In the genomic region with DNA sequence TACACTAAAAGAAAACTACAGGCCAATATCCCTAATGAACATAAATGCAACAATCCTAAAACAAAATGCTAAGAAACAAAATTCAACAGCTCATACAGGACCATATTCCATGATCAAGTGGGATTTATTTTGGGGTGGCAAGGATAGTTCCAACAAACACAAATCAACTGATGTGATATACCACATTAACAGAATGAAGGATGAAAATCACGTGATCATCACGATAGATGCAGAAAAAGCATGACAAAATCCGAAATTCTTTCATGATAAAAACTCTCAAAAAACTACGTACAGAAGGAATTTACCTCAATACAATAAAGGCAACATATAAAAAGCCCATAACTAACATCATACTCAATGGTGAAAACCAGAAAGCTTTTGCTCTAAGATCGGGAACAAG, we compare ENCODE assay signal across 38 cellular contexts.
"Had no signal": no experiment of that assay in that cellular context is flagged by ENCODE, and none has a peak within 500 bp of the region (broad histone marks: within the 10 kb centered on the region; RNA-seq: fewer than 3 reads in every experiment).

No MANE protein-coding gene starts in this region.

- DNase-seq: activated CD4-positive, alpha-beta memory T cell treated with anti-CD3 and anti-CD28 coated beads for 36 hours; activated CD4-positive, alpha-beta T cell treated with anti-CD3 and anti-CD28 coated beads for 1 hour; activated CD4-positive, alpha-beta T cell treated with anti-CD3 and anti-CD28 coated beads for 36 hours; activated CD4-positive, alpha-beta T cell treated with anti-CD3 and anti-CD28 coated beads for 48 hours; activated CD4-positive, alpha-beta T cell treated with anti-CD3 and anti-CD28 coated beads, Interleukin-2, amount 10 ng/mL, durations not matched to agents 7 days and 5 days; activated CD4-positive, CD25-positive, alpha-beta regulatory T cell; activated CD8-positive, alpha-beta memory T cell treated with anti-CD3 and anti-CD28 coated beads, Interleukin-2, amount 50 U/mL, for 4 hours; activated CD8-positive, alpha-beta T cell treated with anti-CD3 and anti-CD28 coated beads for 36 hours; activated effector memory CD4-positive, alpha-beta T cell treated with anti-CD3 and anti-CD28 coated beads, Interleukin-2, amount 50 U/mL, for 16 hours; activated gamma-delta T cell treated with Interleukin-2 at 50 U/mL for 16 hours; activated naive CD4-positive, alpha-beta T cell; activated naive CD4-positive, alpha-beta T cell treated with anti-CD3 and anti-CD28 coated beads for 36 hours; activated naive CD4-positive, alpha-beta T cell treated with anti-CD3 and anti-CD28 coated beads, Interleukin-2, amount 50 U/mL, for 16 hours; activated naive CD8-positive, alpha-beta T cell treated with anti-CD3 and anti-CD28 coated beads for 36 hours; activated T-cell treated with anti-CD3 and anti-CD28 coated beads for 4 hours; activated T-cell treated with anti-CD3 and anti-CD28 coated beads, Interleukin-2, amount 50 U/mL, for 1 hour; activated T-cell treated with anti-CD3 and anti-CD28 coated beads, Interleukin-2, amount 50 U/mL, for 4 hours; activated T-cell treated with anti-CD3 and anti-CD28 coated beads, Interleukin-2, amount 50 U/mL, for 72 hours; adrenal gland; amniotic stem cell; aorta; body of pancreas; brain microvascular endothelial cell; central memory CD4-positive, alpha-beta T cell; T-helper 1 cell; T-helper 2 cell; T-helper 9 cell; WERI-Rb-1 had no signal

- H3K4me1 Mint-ChIP-seq: activated CD4-positive, alpha-beta T cell treated with anti-CD3 and anti-CD28 coated beads for 36 hours; activated CD4-positive, alpha-beta T cell treated with anti-CD3 and anti-CD28 coated beads, Interleukin-2, amount 10 ng/mL, durations not matched to agents 7 days and 5 days; activated naive CD8-positive, alpha-beta T cell treated with anti-CD3 and anti-CD28 coated beads for 36 hours; activated T-helper 17 cell treated with anti-CD3 and anti-CD28 coated beads, Interleukin-2, amount 50 U/mL, for 72 hours; WTC11 had no signal

- H3K27ac Mint-ChIP-seq: activated CD4-positive, alpha-beta memory T cell treated with anti-CD3 and anti-CD28 coated beads for 36 hours; activated CD4-positive, alpha-beta T cell treated with anti-CD3 and anti-CD28 coated beads for 36 hours; activated CD4-positive, alpha-beta T cell treated with anti-CD3 and anti-CD28 coated beads, Interleukin-2, amount 10 ng/mL, durations not matched to agents 7 days and 5 days; activated CD8-positive, alpha-beta T cell treated with anti-CD3 and anti-CD28 coated beads for 36 hours; activated naive CD4-positive, alpha-beta T cell treated with anti-CD3 and anti-CD28 coated beads for 36 hours; activated naive CD4-positive, alpha-beta T cell treated with anti-CD3 and anti-CD28 coated beads, Interleukin-2, amount 50 U/mL, for 72 hours; activated naive CD8-positive, alpha-beta T cell treated with anti-CD3 and anti-CD28 coated beads for 36 hours; activated T-cell treated with anti-CD3 and anti-CD28 coated beads, Interleukin-2, amount 50 U/mL, for 72 hours; activated T-helper 1 cell treated with anti-CD3 and anti-CD28 coated beads, Interleukin-12 subunit alpha, Interleukin-12 subunit beta, Interleukin-2, Interleukin-4 antibody, amounts not matched to agents 30 ng/mL and 10 ng/mL and 1 ng/mL, durations not matched to agents 14 hours and 24 hours and 36 hours; activated T-helper 17 cell treated with anti-CD3 and anti-CD28 coated beads, Interleukin-2, amount 50 U/mL, for 72 hours; T-helper 1 cell treated with Interleukin-12 subunit alpha and Interleukin-12 subunit beta and Interleukin-4 antibody, amounts not matched to agents 30 μg/mL and 1 μg/mL, for 36 hours; T-helper 2 cell treated with Interferon-gamma antibody and Interleukin-4, amounts not matched to agents 5 μg/mL and 100 μg/mL, for 36 hours; WTC11 had no signal

- H3K27me3 ChIP-seq: adrenal gland, body of pancreas, brain microvascular endothelial cell, breast epithelium had no signal

- H3K36me3 ChIP-seq: adrenal gland, brain microvascular endothelial cell, breast epithelium, WERI-Rb-1 had no signal

- H3K4me1 ChIP-seq: adrenal gland, breast epithelium had no signal

- ATAC-seq: activated CD4-positive, alpha-beta T cell treated with anti-CD3 and anti-CD28 coated beads for 36 hours; activated CD4-positive, CD25-positive, alpha-beta regulatory T cell treated with anti-CD3 and anti-CD28 coated beads, Interleukin-2, amount 50 U/mL, for 24 hours; activated CD8-positive, alpha-beta T cell treated with anti-CD3 and anti-CD28 coated beads for 36 hours; activated naive CD4-positive, alpha-beta T cell treated with anti-CD3 and anti-CD28 coated beads, Interleukin-2, amount 50 U/mL, for 72 hours; activated T-cell treated with anti-CD3 and anti-CD28 coated beads, Interleukin-2, amount 50 U/mL, for 4 hours; activated T-cell treated with anti-CD3 and anti-CD28 coated beads, Interleukin-2, amount 50 U/mL, for 72 hours; activated T-helper 17 cell treated with anti-CD3 and anti-CD28 coated beads, Interleukin-2, amount 50 U/mL, for 72 hours; body of pancreas; WTC11 had no signal

- H3K9me3 ChIP-seq: adrenal gland, body of pancreas, breast epithelium had no signal

- H3K4me3 Mint-ChIP-seq: activated CD4-positive, alpha-beta memory T cell treated with anti-CD3 and anti-CD28 coated beads for 36 hours; activated CD4-positive, alpha-beta T cell treated with anti-CD3 and anti-CD28 coated beads for 36 hours; activated CD4-positive, alpha-beta T cell treated with anti-CD3 and anti-CD28 coated beads, Interleukin-2, amount 10 ng/mL, durations not matched to agents 7 days and 5 days; activated CD8-positive, alpha-beta T cell treated with anti-CD3 and anti-CD28 coated beads for 36 hours; activated naive CD4-positive, alpha-beta T cell treated with anti-CD3 and anti-CD28 coated beads for 36 hours; activated naive CD8-positive, alpha-beta T cell treated with anti-CD3 and anti-CD28 coated beads for 36 hours; activated T-cell treated with anti-CD3 and anti-CD28 coated beads, Interleukin-2, amount 50 U/mL, for 4 hours; activated T-cell treated with anti-CD3 and anti-CD28 coated beads, Interleukin-2, amount 50 U/mL, for 72 hours; activated T-helper 1 cell treated with anti-CD3 and anti-CD28 coated beads, Interleukin-12 subunit alpha, Interleukin-12 subunit beta, Interleukin-2, Interleukin-4 antibody, amounts not matched to agents 30 ng/mL and 10 ng/mL and 1 ng/mL, durations not matched to agents 14 hours and 24 hours and 36 hours; activated T-helper 17 cell treated with anti-CD3 and anti-CD28 coated beads, Interleukin-2, amount 50 U/mL, for 72 hours; T-helper 1 cell treated with Interleukin-12 subunit alpha and Interleukin-12 subunit beta and Interleukin-4 antibody, amounts not matched to agents 30 μg/mL and 1 μg/mL, for 36 hours; T-helper 2 cell treated with Interferon-gamma antibody and Interleukin-4, amounts not matched to agents 5 μg/mL and 100 μg/mL, for 36 hours; WTC11 had no signal

- FAIRE-seq: astrocyte, TTC549 had no signal

- H3K9me3 Mint-ChIP-seq: activated CD4-positive, alpha-beta memory T cell treated with anti-CD3 and anti-CD28 coated beads for 36 hours; activated CD4-positive, alpha-beta T cell treated with anti-CD3 and anti-CD28 coated beads, Interleukin-2, amount 10 ng/mL, durations not matched to agents 7 days and 5 days; activated CD8-positive, alpha-beta T cell treated with anti-CD3 and anti-CD28 coated beads for 36 hours; activated naive CD4-positive, alpha-beta T cell treated with anti-CD3 and anti-CD28 coated beads for 36 hours; activated naive CD4-positive, alpha-beta T cell treated with anti-CD3 and anti-CD28 coated beads, Interleukin-2, amount 50 U/mL, for 72 hours; activated naive CD8-positive, alpha-beta T cell treated with anti-CD3 and anti-CD28 coated beads for 36 hours; activated T-cell treated with anti-CD3 and anti-CD28 coated beads, Interleukin-2, amount 50 U/mL, for 4 hours; activated T-cell treated with anti-CD3 and anti-CD28 coated beads, Interleukin-2, amount 50 U/mL, for 72 hours; activated T-helper 1 cell treated with anti-CD3 and anti-CD28 coated beads, Interleukin-12 subunit alpha, Interleukin-12 subunit beta, Interleukin-2, Interleukin-4 antibody, amounts not matched to agents 30 ng/mL and 10 ng/mL and 1 ng/mL, durations not matched to agents 14 hours and 24 hours and 36 hours; activated T-helper 17 cell treated with anti-CD3 and anti-CD28 coated beads, Interleukin-2, amount 50 U/mL, for 72 hours; T-helper 1 cell treated with Interleukin-12 subunit alpha and Interleukin-12 subunit beta and Interleukin-4 antibody, amounts not matched to agents 30 μg/mL and 1 μg/mL, for 36 hours; T-helper 2 cell treated with Interferon-gamma antibody and Interleukin-4, amounts not matched to agents 5 μg/mL and 100 μg/mL, for 36 hours; WTC11 had no signal

- H3K4me3 ChIP-seq: adrenal gland, body of pancreas, breast epithelium had no signal

- H3K27me3 Mint-ChIP-seq: activated CD4-positive, alpha-beta memory T cell treated with anti-CD3 and anti-CD28 coated beads for 36 hours; activated CD4-positive, alpha-beta T cell treated with anti-CD3 and anti-CD28 coated beads for 36 hours; activated naive CD8-positive, alpha-beta T cell treated with anti-CD3 and anti-CD28 coated beads for 36 hours; activated T-helper 17 cell treated with anti-CD3 and anti-CD28 coated beads, Interleukin-2, amount 50 U/mL, for 72 hours had no signal

- H3K27ac ChIP-seq: adrenal gland, body of pancreas, brain microvascular endothelial cell, breast epithelium, WERI-Rb-1 had no signal

- H3K36me3 Mint-ChIP-seq: activated CD4-positive, alpha-beta memory T cell treated with anti-CD3 and anti-CD28 coated beads for 36 hours; activated naive CD4-positive, alpha-beta T cell treated with anti-CD3 and anti-CD28 coated beads, Interleukin-2, amount 50 U/mL, for 72 hours; activated naive CD8-positive, alpha-beta T cell treated with anti-CD3 and anti-CD28 coated beads for 36 hours; WTC11 had no signal
